12 cellular contexts compared by ENCODE assay signal in genomic region chr11:17343907-17344306, GRCh38. TPM values are rescaled to one million over a fixed set of nuclear protein-coding genes. Genes with fewer than 3 reads are reported as not detected.
DNase-seq lines count a peak whose midpoint lies in the region; ATAC-seq, FAIRE-seq and TF ChIP-seq lines count a peak whose summit lies in the region.
"Had no signal": no experiment of that assay in that cellular context is flagged by ENCODE, and none has a peak within 500 bp of the region (broad histone marks: within the 10 kb centered on the region; RNA-seq: fewer than 3 reads in every experiment).

No MANE protein-coding gene starts in this region.

- H3K4me1 ChIP-seq in small intestine (ENCODE audit: control insufficient read depth in 2 of 2, insufficient read depth in 1 of 2, low read depth in 1 of 2, low read length in 1 of 2) = no peaks in the 10 kb centered on the region

- no peak overlapping the region for H3K27ac ChIP-seq in small intestine (ENCODE audit: low read depth in 1 of 2, low read length in 1 of 2)

- H3K4me3 ChIP-seq in kidney epithelial cell (ENCODE audit: low read depth, low read length) (no peak overlapping the region), small intestine (ENCODE audit: low read depth in 1 of 2, low read length in 2 of 2) (no peak overlapping the region)

- no peak for ATAC-seq in HG03460 (IDR thresholded peaks at IDR 0.05; ENCODE audit: unreplicated experiment)
- no peak for ATAC-seq in GM21367 (IDR thresholded peaks at IDR 0.05; ENCODE audit: unreplicated experiment)

- no peak overlapping the region for H3K4me3 Mint-ChIP-seq in activated naive CD8-positive, alpha-beta T cell treated with anti-CD3 and anti-CD28 coated beads for 36 hours
- H3K4me3 Mint-ChIP-seq: CD4-positive, CD25-positive, alpha-beta regulatory T cell had no signal

- H3K9me3 ChIP-seq in small intestine (ENCODE audit: control insufficient read depth, low read depth) = no peaks in the 10 kb centered on the region

- no peak for FAIRE-seq in small intestine (lab: Jason Lieb, UNC)

- peak; percentile 17 to 35 for DNase-seq in stimulated activated CD4-positive, alpha-beta T cell treated with anti-CD3 and anti-CD28 coated beads, Interleukin-12 subunit alpha, Interleukin-12 subunit beta, amount 100 ng/mL, for 24 hours (ENCODE audit: low read depth in 2 of 2)
- no peak for DNase-seq in stimulated activated CD4-positive, alpha-beta T cell treated with anti-CD3 and anti-CD28 coated beads, Interleukin-2, amount 100 ng/mL, for 48 hours
- peak; percentile 66 for DNase-seq in activated naive CD8-positive, alpha-beta T cell treated with anti-CD3 and anti-CD28 coated beads for 36 hours
- DNase-seq in kidney epithelial cell (ENCODE audit: low read depth) = peak; percentile 23
- no peak for DNase-seq in small intestine
- no peak for DNase-seq in NCI-H1417 (lab: John Stamatoyannopoulos, UW)
- DNase-seq: activated CD8-positive, alpha-beta memory T cell treated with anti-CD3 and anti-CD28 coated beads for 24 hours; CD4-positive, CD25-positive, alpha-beta regulatory T cell; left cardiac atrium; NCI-H1092 treated with DMSO at 0.1 percent for 48 hours had no signal

- no peak for TF ChIP-seq CTCF in kidney epithelial cell (IDR thresholded peaks at IDR 0.05; ENCODE audit: insufficient read depth, low read length, poor library complexity, severe bottlenecking)

- H3K27me3 Mint-ChIP-seq in activated naive CD8-positive, alpha-beta T cell treated with anti-CD3 and anti-CD28 coated beads for 36 hours = no peaks in the 10 kb centered on the region
- H3K27me3 Mint-ChIP-seq: CD4-positive, CD25-positive, alpha-beta regulatory T cell had no signal

- H3K27me3 ChIP-seq in kidney epithelial cell (ENCODE audit: control insufficient read depth, insufficient read depth, low read length) = no peaks in the 10 kb centered on the region
- no peaks in the 10 kb centered on the region for H3K27me3 ChIP-seq in small intestine (ENCODE audit: control insufficient read depth in 2 of 2, insufficient read depth in 2 of 2, low read length in 2 of 2)

- H3K27ac Mint-ChIP-seq in activated naive CD8-positive, alpha-beta T cell treated with anti-CD3 and anti-CD28 coated beads for 36 hours = peak overlapping the region; percentile 19
- H3K27ac Mint-ChIP-seq: CD4-positive, CD25-positive, alpha-beta regulatory T cell had no signal

- no peaks in the 10 kb centered on the region for H3K36me3 ChIP-seq in kidney epithelial cell (ENCODE audit: control insufficient read depth, insufficient read depth, low read length)
- no peaks in the 10 kb centered on the region for H3K36me3 ChIP-seq in small intestine (ENCODE audit: control insufficient read depth in 2 of 2, insufficient read depth in 2 of 2, low read length in 2 of 2)

- peaks cover 14% of the 10 kb centered on the region for H3K36me3 Mint-ChIP-seq in activated naive CD8-positive, alpha-beta T cell treated with anti-CD3 and anti-CD28 coated beads for 36 hours

- peaks cover 20% of the 10 kb centered on the region for H3K4me1 Mint-ChIP-seq in activated naive CD8-positive, alpha-beta T cell treated with anti-CD3 and anti-CD28 coated beads for 36 hours
- H3K4me1 Mint-ChIP-seq: CD4-positive, CD25-positive, alpha-beta regulatory T cell had no signal

- 88 to 89% (median 88%) methylated on average over 1 of the region's 1 CpG for WGBS in small intestine, 3 donors

- no peaks in the 10 kb centered on the region for H3K9me3 Mint-ChIP-seq in activated naive CD8-positive, alpha-beta T cell treated with anti-CD3 and anti-CD28 coated beads for 36 hours
- H3K9me3 Mint-ChIP-seq: CD4-positive, CD25-positive, alpha-beta regulatory T cell had no signal

RNA-seq across cellular contexts. Expression of gene NCR3LG1, which starts 7.7 kb away (rescaled TPM):
- 1 to 10 TPM; 5.0 TPM for total RNA-seq in activated naive CD8-positive, alpha-beta T cell treated with anti-CD3 and anti-CD28 coated beads for 36 hours
- total RNA-seq in kidney epithelial cell = 10.1 and 11.4 TPM in 2 replicates
- 1 to 10 TPM in 1 of 3 donors, under 1 TPM in 2; 0.22 to 4.5 (median 0.81) TPM for polyA plus RNA-seq in small intestine

RNA-seq across cellular contexts. Expression of gene KCNJ11, which starts 44.6 kb away (rescaled TPM):
- total RNA-seq in activated naive CD8-positive, alpha-beta T cell treated with anti-CD3 and anti-CD28 coated beads for 36 hours = under 1 TPM; 0.56 to 0.74 TPM
- 1.2 and 1.3 TPM in 2 replicates for total RNA-seq in kidney epithelial cell
- polyA plus RNA-seq in small intestine = 1 to 10 TPM in 1 of 3 donors, not detected in 2; 1.9 TPM
- total RNA-seq: CD4-positive, CD25-positive, alpha-beta regulatory T cell had no signal
- polyA plus RNA-seq: CD4-positive, CD25-positive, alpha-beta regulatory T cell had no signal

Comparison
In these comparisons a context has a peak if more than half of its experiments do, and no peak if none do; other contexts are left out.
1. DNase-seq: peak in stimulated activated CD4-positive, alpha-beta T cell treated with anti-CD3 and anti-CD28 coated beads, Interleukin-12 subunit alpha, Interleukin-12 subunit beta, amount 100 ng/mL, for 24 hours (2 of 2), activated naive CD8-positive, alpha-beta T cell treated with anti-CD3 and anti-CD28 coated beads for 36 hours (single experiment) and kidney epithelial cell (single experiment); none in stimulated activated CD4-positive, alpha-beta T cell treated with anti-CD3 and anti-CD28 coated beads, Interleukin-2, amount 100 ng/mL, for 48 hours (0 of 2), small intestine (single experiment) and NCI-H1417 (0 of 3).